Comparison of ENCODE assay signal across 10 cellular contexts in the genomic region with DNA sequence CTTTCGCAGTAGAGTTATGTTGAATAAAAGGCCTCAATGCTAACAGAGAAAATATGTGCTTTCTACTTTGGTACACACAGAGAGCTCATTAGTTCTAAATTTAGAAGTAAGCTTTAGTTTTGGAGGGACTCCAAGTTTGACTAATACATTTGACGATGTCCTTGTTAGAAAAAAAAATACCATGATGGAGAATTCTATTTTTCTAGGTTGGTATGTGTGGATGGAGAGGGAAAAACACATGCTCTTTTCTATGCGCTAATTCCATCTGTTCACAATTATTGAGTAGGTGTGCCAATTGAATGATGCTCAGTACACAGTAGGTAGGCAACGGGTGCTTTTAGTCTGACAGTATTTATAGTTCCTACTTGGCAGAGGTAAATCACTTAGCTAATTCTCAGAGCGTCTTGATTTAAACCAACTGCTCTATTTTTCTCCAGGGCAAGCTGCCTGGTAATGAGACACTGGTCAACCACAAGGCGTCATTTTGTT.
DNase-seq lines count a peak whose midpoint lies in the region; ATAC-seq and TF ChIP-seq lines count a peak whose summit lies in the region.
"Had no signal": no experiment of that assay in that cellular context is flagged by ENCODE, and none has a peak within 500 bp of the region (broad histone marks: within the 10 kb centered on the region; RNA-seq: fewer than 3 reads in every experiment).

No MANE protein-coding gene starts in this region.

- intact Hi-C loops in Right ventricle myocardium superior (cut with DNase I), result no loop called here

- no peak overlapping the region for H3K4me3 Mint-ChIP-seq in effector memory CD8-positive, alpha-beta T cell

- peaks cover 4% of the 10 kb centered on the region for H3K36me3 Mint-ChIP-seq in effector memory CD8-positive, alpha-beta T cell (ENCODE audit: insufficient read depth)

- TF ChIP-seq CTCF in GM10266 (IDR thresholded peaks at IDR 0.05; ENCODE audit: control insufficient read depth, insufficient read depth, low read depth, missing control alignments), result no peak

- H3K9ac ChIP-seq in adipocyte (ENCODE audit: low read length) (peak overlapping the region; percentile 83), skeletal muscle tissue (ENCODE audit: low read depth in 1 of 3, low read length in 3 of 3) (peak overlapping the region in 1 of 3 donors; percentile 34)

- no peak overlapping the region for H3K27ac Mint-ChIP-seq in effector memory CD8-positive, alpha-beta T cell

- H3K27me3 ChIP-seq in adipocyte (replicated peaks; ENCODE audit: control insufficient read depth, insufficient read depth, low read length) (no peaks in the 10 kb centered on the region), skeletal muscle tissue (ENCODE audit: control insufficient read depth in 3 of 3, insufficient read depth in 3 of 3, low read length in 3 of 3) (no peaks in the 10 kb centered on the region)

- H3K4me1 ChIP-seq in adipocyte (ENCODE audit: control insufficient read depth, insufficient read depth, low read length), result peaks cover 19% of the 10 kb centered on the region
- H3K4me1 ChIP-seq in skeletal muscle tissue (ENCODE audit: control insufficient read depth in 3 of 3, insufficient read depth in 3 of 3, low read length in 3 of 3), result peaks cover 7 to 15% (median 12%) of the 10 kb centered on the region in 3 donors

- peak; percentile 90 for ATAC-seq in Right ventricle myocardium superior (ENCODE audit: poor library complexity)
- no peak for ATAC-seq in effector memory CD8-positive, alpha-beta T cell (replicated peaks)

- H3K36me3 ChIP-seq in adipocyte (ENCODE audit: control insufficient read depth, insufficient read depth, low read length, severe bottlenecking) (no peaks in the 10 kb centered on the region), skeletal muscle tissue (ENCODE audit: control insufficient read depth in 3 of 3, insufficient read depth in 3 of 3, low read length in 3 of 3) (no peaks in the 10 kb centered on the region)

- DNase-seq in GM04504 (ENCODE audit: low read depth), result peak; percentile 92
- DNase-seq in adipocyte (ENCODE audit: low read depth), result peak; percentile 90
- DNase-seq in Right ventricle myocardium superior, result no peak
- no peak for DNase-seq in HuH-7 (ENCODE audit: low spot score)
- DNase-seq in GM10266 (ENCODE audit: extremely low spot score), result no peak
- no peak for DNase-seq in SW 1271 (lab: John Stamatoyannopoulos, UW)
- no peak for DNase-seq in effector memory CD8-positive, alpha-beta T cell
- DNase-seq: activated CD4-positive, CD25-positive, alpha-beta regulatory T cell; MM.1S had no signal

- H3K9me3 ChIP-seq in adipocyte (ENCODE audit: control insufficient read depth, low read length) (no peaks in the 10 kb centered on the region), skeletal muscle tissue (ENCODE audit: control insufficient read depth in 3 of 3, low read length in 3 of 3) (no peaks in the 10 kb centered on the region)

- H3K9me3 Mint-ChIP-seq in effector memory CD8-positive, alpha-beta T cell, result no peaks in the 10 kb centered on the region

- peak overlapping the region; percentile 18 for H3K4me3 ChIP-seq in adipocyte (ENCODE audit: low read length)
- no peak overlapping the region for H3K4me3 ChIP-seq in skeletal muscle tissue (ENCODE audit: low read length in 3 of 3)

- no peaks in the 10 kb centered on the region for H3K27me3 Mint-ChIP-seq in effector memory CD8-positive, alpha-beta T cell

- peaks cover 0 to 1% of the 10 kb centered on the region in 2 donors for H3K4me1 Mint-ChIP-seq in effector memory CD8-positive, alpha-beta T cell (ENCODE audit: low read depth in 2 of 2)

- H3K27ac ChIP-seq in skeletal muscle tissue (ENCODE audit: low read depth, low read length), result peak overlapping the region; percentile 42

Comparison
In these comparisons a context has a peak if more than half of its experiments do, and no peak if none do; other contexts are left out.
1. DNase-seq: peak in GM04504 (single experiment) and adipocyte (single experiment); none in Right ventricle myocardium superior (single experiment), HuH-7 (single experiment), GM10266 (single experiment), SW 1271 (0 of 2) and effector memory CD8-positive, alpha-beta T cell (0 of 3).